9 cellular contexts compared by ENCODE assay signal in genomic region chr4:36256398-36256828, GRCh38.
A peak's percentile ranks its signal among the peaks of the same experiment; 100 is the strongest.
DNase-seq lines count a peak whose midpoint lies in the region; ATAC-seq, FAIRE-seq and TF ChIP-seq lines count a peak whose summit lies in the region.
"Had no signal": no experiment of that assay in that cellular context is flagged by ENCODE, and none has a peak within 500 bp of the region (broad histone marks: within the 10 kb centered on the region; RNA-seq: fewer than 3 reads in every experiment).

No MANE protein-coding gene starts in this region.

- FAIRE-seq in GM18507 (lab: Jason Lieb, UNC) (peak; percentile 93), D721Med (lab: Jason Lieb, UNC) (no peak)
- FAIRE-seq: bronchial epithelial cell had no signal

- ATAC-seq in GM21737 (IDR thresholded peaks at IDR 0.05; ENCODE audit: unreplicated experiment): peak; percentile 52

- no peaks in the 10 kb centered on the region for H3K4me1 ChIP-seq in tibial artery

- POLR2A ChIA-PET in HEK293T (lab: Yijun Ruan, JAX): no interaction called here

- H3K4me3 ChIP-seq in tibial artery: no peak overlapping the region

- H3K27ac ChIP-seq in layer of hippocampus (ENCODE audit: low read depth, low read length) (peak overlapping the region; percentile 66), tibial artery (no peak overlapping the region)

- no peaks in the 10 kb centered on the region for H3K36me3 ChIP-seq in tibial artery

- no peaks in the 10 kb centered on the region for H3K9me3 ChIP-seq in tibial artery

- intact Hi-C loops in tibial artery (cut with DNase I; ENCODE audit: low total_unique reads): no loop called here

- CTCF ChIA-PET in HEK293T (lab: Yijun Ruan, JAX): no interaction called here

- H3K27me3 ChIP-seq in layer of hippocampus (ENCODE audit: control insufficient read depth, insufficient read depth, low read length) (no peaks in the 10 kb centered on the region), tibial artery (no peaks in the 10 kb centered on the region)

- TF ChIP-seq CTCF in tibial artery (IDR thresholded peaks at IDR 0.05) (no peak), D721Med (IDR thresholded peaks at IDR 0.05; ENCODE audit: insufficient read depth, missing control alignments) (no peak)

- no peak for DNase-seq in GM18507 (ENCODE audit: extremely low spot score, insufficient read length, low read depth)
- DNase-seq in NAMALWA (ENCODE audit: low spot score): peak; percentile 12
- no peak for DNase-seq in tibial artery
- DNase-seq in D721Med (ENCODE audit: insufficient read length, low spot score): no peak
- DNase-seq in NCI-H2196 (lab: John Stamatoyannopoulos, UW; ENCODE audit: unreplicated experiment): no peak
- no peak for DNase-seq in HEK293T (ENCODE audit: extremely low spot score)

TF ChIP-seq in HEK293T, 16 proteins besides CTCF, POLR2A, EP300 and RAD21:
- TF ChIP-seq ARNT (IDR thresholded peaks at IDR 0.05) (no peak), HDGF (IDR thresholded peaks at IDR 0.05; ENCODE audit: borderline replicate concordance) (no peak), L3MBTL2 (conservative IDR thresholded peaks at IDR 0.05) (no peak), ELF4 (IDR thresholded peaks at IDR 0.05) (no peak), SP1 (IDR thresholded peaks at IDR 0.05) (no peak), NFRKB (IDR thresholded peaks at IDR 0.05) (no peak), TARDBP (IDR thresholded peaks at IDR 0.05) (no peak), FOXA1 (IDR thresholded peaks at IDR 0.05) (no peak), ZNF384 (IDR thresholded peaks at IDR 0.05) (no peak), FOXM1 (IDR thresholded peaks at IDR 0.05; ENCODE audit: borderline replicate concordance) (no peak), SUZ12 (IDR thresholded peaks at IDR 0.05) (no peak), BHLHE40 (IDR thresholded peaks at IDR 0.05; ENCODE audit: borderline replicate concordance) (no peak), CTBP1 (IDR thresholded peaks at IDR 0.05; ENCODE audit: borderline replicate concordance) (no peak), LEF1 (IDR thresholded peaks at IDR 0.05; ENCODE audit: borderline replicate concordance) (no peak), FOXK2 (IDR thresholded peaks at IDR 0.05) (no peak), PKNOX1 (IDR thresholded peaks at IDR 0.05) (no peak)
TF ChIP-seq in HEK293T: peak in this region for 0.
